In genomic region chr10:42979730-42980467, GRCh38 we compare ENCODE assay signal across 16 cellular contexts.
DNase-seq lines count a peak whose midpoint lies in the region; ATAC-seq and TF ChIP-seq lines count a peak whose summit lies in the region.
"Had no signal": no experiment of that assay in that cellular context is flagged by ENCODE, and none has a peak within 500 bp of the region (broad histone marks: within the 10 kb centered on the region; RNA-seq: fewer than 3 reads in every experiment).

No MANE protein-coding gene starts in this region.

- H3K27me3 Mint-ChIP-seq in activated CD4-positive, alpha-beta memory T cell treated with anti-CD3 and anti-CD28 coated beads, Interleukin-2, amount 10 ng/mL, durations not matched to agents 7 days and 5 days: no peaks in the 10 kb centered on the region
- H3K27me3 Mint-ChIP-seq in neural progenitor cell (ENCODE audit: insufficient read depth, low read depth): peaks cover 8% of the 10 kb centered on the region
- H3K27me3 Mint-ChIP-seq: stimulated activated naive CD8-positive, alpha-beta T cell treated with anti-CD3 and anti-CD28 coated beads, Interleukin-15, Interleukin-2, amounts not matched to agents 100 ng/mL and 50 ng/mL, for 24 hours had no signal

- no peaks in the 10 kb centered on the region for H4K20me1 ChIP-seq in neural progenitor cell (ENCODE audit: low read depth)

- H3K27me3 ChIP-seq in neural progenitor cell (no peaks in the 10 kb centered on the region), vagina (no peaks in the 10 kb centered on the region)
- H3K27me3 ChIP-seq: MG63, ovary had no signal

- no peak overlapping the region for H2AFZ ChIP-seq in neural progenitor cell (replicated peaks)

- no peak overlapping the region for H3K9ac ChIP-seq in neural progenitor cell

- DNase-seq in DMS 273 (lab: John Stamatoyannopoulos, UW; ENCODE audit: unreplicated experiment): peak; percentile 1
- no peak for DNase-seq in DMS 273 treated with DMSO at 0.1 percent for 48 hours (lab: John Stamatoyannopoulos, UW)
- peak; percentile 21 for DNase-seq in NCI-H1105 (lab: John Stamatoyannopoulos, UW)
- peak; percentile 13 for DNase-seq in activated CD4-positive, alpha-beta memory T cell treated with anti-CD3 and anti-CD28 coated beads, Interleukin-2, amount 10 ng/mL, durations not matched to agents 7 days and 5 days
- no peak for DNase-seq in neural progenitor cell (ENCODE audit: low spot score)
- no peak for DNase-seq in vagina (ENCODE audit: extremely low spot score in 2 of 2)
- DNase-seq: C1 segment of cervical spinal cord, mesenchymal stem cell, MG63, NCI-H345, small intestine had no signal

- no peak overlapping the region for H3K4me3 Mint-ChIP-seq in activated CD4-positive, alpha-beta memory T cell treated with anti-CD3 and anti-CD28 coated beads, Interleukin-2, amount 10 ng/mL, durations not matched to agents 7 days and 5 days
- no peak overlapping the region for H3K4me3 Mint-ChIP-seq in neural progenitor cell
- H3K4me3 Mint-ChIP-seq: stimulated activated naive CD8-positive, alpha-beta T cell treated with anti-CD3 and anti-CD28 coated beads, Interleukin-15, Interleukin-2, amounts not matched to agents 100 ng/mL and 50 ng/mL, for 24 hours had no signal

- no peaks in the 10 kb centered on the region for H3K4me1 ChIP-seq in neural progenitor cell
- H3K4me1 ChIP-seq in vagina: no peaks in the 10 kb centered on the region

- POLR2A ChIA-PET in activated CD4-positive, alpha-beta memory T cell treated with anti-CD3 and anti-CD28 coated beads, Interleukin-2, amount 10 ng/mL, durations not matched to agents 7 days and 5 days (lab: Charles Lee): interaction anchor here (0.9 kb wide), 1 partner anchor 158 kb away, joined by 3 read pairs; the partner anchor contains the start of gene CSGALNACT2

- no peaks in the 10 kb centered on the region for H3K36me3 Mint-ChIP-seq in activated CD4-positive, alpha-beta memory T cell treated with anti-CD3 and anti-CD28 coated beads, Interleukin-2, amount 10 ng/mL, durations not matched to agents 7 days and 5 days (ENCODE audit: low read depth)
- no peaks in the 10 kb centered on the region for H3K36me3 Mint-ChIP-seq in neural progenitor cell

- no peaks in the 10 kb centered on the region for H3F3A ChIP-seq in neural progenitor cell (ENCODE audit: low read depth)

- TF ChIP-seq POLR2A in vagina (IDR thresholded peaks at IDR 0.05): no peak

- H3K4me3 ChIP-seq in neural progenitor cell: no peak overlapping the region
- H3K4me3 ChIP-seq in vagina: no peak overlapping the region
- H3K4me3 ChIP-seq: MG63, ovary had no signal

- CTCF ChIA-PET in activated CD4-positive, alpha-beta memory T cell treated with anti-CD3 and anti-CD28 coated beads, Interleukin-2, amount 10 ng/mL, durations not matched to agents 7 days and 5 days (lab: Charles Lee): no interaction called here

- no peak overlapping the region for H3K4me2 ChIP-seq in neural progenitor cell

- TF ChIP-seq CTCF in neural progenitor cell (IDR thresholded peaks at IDR 0.05) (no peak), vagina (IDR thresholded peaks at IDR 0.05) (no peak)

- H3K79me2 ChIP-seq in neural progenitor cell (ENCODE audit: low read depth): no peaks in the 10 kb centered on the region

- H3K27ac Mint-ChIP-seq in activated CD4-positive, alpha-beta memory T cell treated with anti-CD3 and anti-CD28 coated beads, Interleukin-2, amount 10 ng/mL, durations not matched to agents 7 days and 5 days: no peak overlapping the region
- H3K27ac Mint-ChIP-seq in neural progenitor cell: peak overlapping the region; percentile 76
- H3K27ac Mint-ChIP-seq: stimulated activated naive CD8-positive, alpha-beta T cell treated with anti-CD3 and anti-CD28 coated beads, Interleukin-15, Interleukin-2, amounts not matched to agents 100 ng/mL and 50 ng/mL, for 24 hours had no signal

- H3K9me3 ChIP-seq in neural progenitor cell (ENCODE audit: low read depth) (no peaks in the 10 kb centered on the region), vagina (no peaks in the 10 kb centered on the region)
- H3K9me3 ChIP-seq: MG63, ovary had no signal

- intact Hi-C loops in vagina (cut with DNase I): no loop called here

- no peak for ATAC-seq in GM19395 (IDR thresholded peaks at IDR 0.05; ENCODE audit: unreplicated experiment)
- no peak for ATAC-seq in HG03095 (IDR thresholded peaks at IDR 0.05; ENCODE audit: unreplicated experiment)

- no peaks in the 10 kb centered on the region for H3K9me3 Mint-ChIP-seq in activated CD4-positive, alpha-beta memory T cell treated with anti-CD3 and anti-CD28 coated beads, Interleukin-2, amount 10 ng/mL, durations not matched to agents 7 days and 5 days
- H3K9me3 Mint-ChIP-seq in neural progenitor cell: no peaks in the 10 kb centered on the region
- H3K9me3 Mint-ChIP-seq: stimulated activated naive CD8-positive, alpha-beta T cell treated with anti-CD3 and anti-CD28 coated beads, Interleukin-15, Interleukin-2, amounts not matched to agents 100 ng/mL and 50 ng/mL, for 24 hours had no signal

- H3K27ac ChIP-seq in neural progenitor cell: no peak overlapping the region
- H3K27ac ChIP-seq in vagina: no peak overlapping the region
- H3K27ac ChIP-seq: 22Rv1, ovary had no signal

- peaks cover 5% of the 10 kb centered on the region for H3K4me1 Mint-ChIP-seq in activated CD4-positive, alpha-beta memory T cell treated with anti-CD3 and anti-CD28 coated beads, Interleukin-2, amount 10 ng/mL, durations not matched to agents 7 days and 5 days
- peaks cover 8% of the 10 kb centered on the region for H3K4me1 Mint-ChIP-seq in neural progenitor cell

- H3K36me3 ChIP-seq in neural progenitor cell (no peaks in the 10 kb centered on the region), vagina (no peaks in the 10 kb centered on the region)
- H3K36me3 ChIP-seq: MG63, ovary had no signal

Comparison
In these comparisons a context has a peak if more than half of its experiments do, and no peak if none do; other contexts are left out.
1. DNase-seq: peak in DMS 273 (single experiment), NCI-H1105 (single experiment) and activated CD4-positive, alpha-beta memory T cell treated with anti-CD3 and anti-CD28 coated beads, Interleukin-2, amount 10 ng/mL, durations not matched to agents 7 days and 5 days (single experiment); none in DMS 273 treated with DMSO at 0.1 percent for 48 hours (single experiment), neural progenitor cell (single experiment) and vagina (0 of 2).